Comparison of ENCODE assay signal across 12 cellular contexts in genomic region chr21:29182674-29183073, GRCh38. TPM values are rescaled to one million over a fixed set of nuclear protein-coding genes. Genes with fewer than 3 reads are reported as not detected.
A peak's percentile ranks its signal among the peaks of the same experiment; 100 is the strongest.
DNase-seq lines count a peak whose midpoint lies in the region; ATAC-seq and TF ChIP-seq lines count a peak whose summit lies in the region.
"Had no signal": no experiment of that assay in that cellular context is flagged by ENCODE, and none has a peak within 500 bp of the region (broad histone marks: within the 10 kb centered on the region; RNA-seq: fewer than 3 reads in every experiment).

No MANE protein-coding gene starts in this region.

- ATAC-seq in HG02885 (IDR thresholded peaks at IDR 0.05; ENCODE audit: poor library complexity, unreplicated experiment): no peak
- ATAC-seq: activated CD8-positive, alpha-beta memory T cell treated with anti-CD3 and anti-CD28 coated beads, Interleukin-2, amount 10 ng/mL, durations not matched to agents 7 days and 5 days had no signal

- H3K4me3 ChIP-seq in Peyer's patch (peak overlapping the region in 1 of 4 donors; percentile 40), fibroblast of pulmonary artery (replicated peaks; ENCODE audit: low read depth, low read length) (peak overlapping the region; percentile 60), skeletal muscle tissue (ENCODE audit: low read length in 3 of 3) (peak overlapping the region in 1 of 3 donors; percentile 55), ovary (no peak overlapping the region)

- peak; percentile 51 for DNase-seq in Caki2 (ENCODE audit: low read depth)
- DNase-seq in Peyer's patch: no peak
- DNase-seq in fibroblast of pulmonary artery (ENCODE audit: low read depth): no peak
- no peak for DNase-seq in stimulated activated CD4-positive, alpha-beta T cell treated with anti-CD3 and anti-CD28 coated beads, Interleukin-12 subunit alpha, Interleukin-12 subunit beta, amount 100 ng/mL, for 4 hours
- DNase-seq in ovary: no peak
- DNase-seq in central memory CD4-positive, alpha-beta T cell: no peak
- DNase-seq: activated CD8-positive, alpha-beta memory T cell treated with anti-CD3 and anti-CD28 coated beads, Interleukin-2, amount 10 ng/mL, durations not matched to agents 7 days and 5 days; NCI-H1417 treated with DMSO at 0.1 percent for 48 hours; posterior cingulate gyrus; stimulated activated CD8-positive, alpha-beta memory T cell treated with anti-CD3 and anti-CD28 coated beads, Interleukin-4, amount 100 ng/mL, for 48 hours had no signal

- TF ChIP-seq POLR2A in Peyer's patch (IDR thresholded peaks at IDR 0.05) (no peak), ovary (IDR thresholded peaks at IDR 0.05) (no peak)

- H3K9ac ChIP-seq in skeletal muscle tissue (ENCODE audit: low read depth in 1 of 3, low read length in 3 of 3): no peak overlapping the region

- intact Hi-C loops in ovary (cut with DNase I): no loop called here

- peaks cover 0 to 32% (median 8%) of the 10 kb centered on the region in 4 donors for H3K4me1 ChIP-seq in Peyer's patch
- H3K4me1 ChIP-seq in skeletal muscle tissue (ENCODE audit: control insufficient read depth in 3 of 3, insufficient read depth in 3 of 3, low read length in 3 of 3): peaks cover 2 to 7% (median 6%) of the 10 kb centered on the region in 3 donors
- peaks cover 6% of the 10 kb centered on the region for H3K4me1 ChIP-seq in ovary (ENCODE audit: insufficient read depth)

- 19 to 45% (median 29%) methylated on average over 4 of the region's 4 CpGs for WGBS in ovary, 3 donors

- H3K27ac ChIP-seq in Peyer's patch (peak overlapping the region in 3 of 4 donors; percentile 63 to 81 (median 79)), skeletal muscle tissue (ENCODE audit: low read depth, low read length) (peak overlapping the region; percentile 84), ovary (peak overlapping the region in 1 of 2 donors; percentile 66)

- H3K27me3 ChIP-seq in Peyer's patch: no peaks in the 10 kb centered on the region
- no peaks in the 10 kb centered on the region for H3K27me3 ChIP-seq in skeletal muscle tissue (ENCODE audit: control insufficient read depth in 3 of 3, insufficient read depth in 3 of 3, low read length in 3 of 3)
- no peaks in the 10 kb centered on the region for H3K27me3 ChIP-seq in ovary

- TF ChIP-seq EP300 in ovary (IDR thresholded peaks at IDR 0.05): no peak

- H3K36me3 ChIP-seq in Peyer's patch (no peaks in the 10 kb centered on the region), skeletal muscle tissue (ENCODE audit: control insufficient read depth in 3 of 3, insufficient read depth in 3 of 3, low read length in 3 of 3) (no peaks in the 10 kb centered on the region), ovary (no peaks in the 10 kb centered on the region)

- H3K9me3 ChIP-seq in Peyer's patch: no peaks in the 10 kb centered on the region
- H3K9me3 ChIP-seq in skeletal muscle tissue (ENCODE audit: control insufficient read depth in 3 of 3, low read length in 3 of 3): no peaks in the 10 kb centered on the region
- no peaks in the 10 kb centered on the region for H3K9me3 ChIP-seq in ovary

- TF ChIP-seq CTCF in Peyer's patch (IDR thresholded peaks at IDR 0.05) (no peak), fibroblast of pulmonary artery (IDR thresholded peaks at IDR 0.05; ENCODE audit: low read length, missing control alignments) (no peak), ovary (IDR thresholded peaks at IDR 0.05) (no peak)

- in situ Hi-C loops in Caki2 (cut with HindIII; ENCODE audit: low pct_unique_long_range_greater_than_20kb, low sequenced_read_pairs): no loop called here

RNA-seq across cellular contexts. Expression of gene MAP3K7CL, which starts 52.2 kb away (rescaled TPM):
- 2.0 and 18.1 TPM in 2 replicates for total RNA-seq in Caki2 (2014; rRNA removed; shearing (Covaris generic); ENCODE audit: low replicate concordance)
- total RNA-seq in Peyer's patch (10 to 100 TPM in 1 of 4 donors, 1 to 10 TPM in 3; 4.9 to 17.3 (median 6.6) TPM), skeletal muscle tissue (37.6 TPM), ovary (1 to 10 TPM; 3.0 to 8.6 (median 4.4) TPM)
- polyA plus RNA-seq in ovary: 10 to 100 TPM in 1 of 2 donors, 1 to 10 TPM in 1; 7.9 to 18.6 TPM
